ENCODE assay signal across 10 cellular contexts in the genomic region with DNA sequence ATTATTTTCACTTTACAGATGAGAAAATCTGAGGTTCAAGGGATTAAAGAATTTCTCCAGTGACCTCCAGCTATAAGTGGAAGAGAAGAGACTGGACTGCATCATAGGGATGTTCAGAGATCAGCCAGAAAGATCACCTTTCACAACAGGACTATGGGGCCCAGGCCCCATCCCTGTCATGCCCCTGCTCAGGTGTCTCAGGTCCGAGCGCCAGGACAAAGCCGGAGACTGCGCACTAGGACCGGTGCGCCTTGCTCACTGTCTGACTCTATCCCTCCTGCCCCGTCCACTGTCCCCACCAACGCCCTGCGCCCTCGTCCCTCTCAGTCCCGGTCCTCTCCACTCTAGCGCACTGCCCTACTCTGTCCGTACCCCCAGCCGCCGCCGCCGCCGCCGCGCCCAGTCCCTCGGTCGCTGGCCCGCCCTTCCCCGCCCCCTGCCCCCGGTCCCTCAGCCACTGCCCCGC. TPM values are rescaled to one million over a fixed set of nuclear protein-coding genes. Genes with fewer than 3 reads are reported as not detected.
DNase-seq lines count a peak whose midpoint lies in the region; ATAC-seq, FAIRE-seq and TF ChIP-seq lines count a peak whose summit lies in the region.
"Had no signal": no experiment of that assay in that cellular context is flagged by ENCODE, and none has a peak within 500 bp of the region (broad histone marks: within the 10 kb centered on the region; RNA-seq: fewer than 3 reads in every experiment).

No MANE protein-coding gene starts in this region.

- peaks cover 19 to 22% of the 10 kb centered on the region in 2 donors for H3K27me3 Mint-ChIP-seq in effector memory CD8-positive, alpha-beta T cell

- H3K9me3 ChIP-seq in osteoblast (ENCODE audit: low read depth, low read length), result no peaks in the 10 kb centered on the region

- peak overlapping the region; percentile 63 to 78 for H3K4me3 Mint-ChIP-seq in effector memory CD8-positive, alpha-beta T cell

- no peak overlapping the region for H3K27ac Mint-ChIP-seq in effector memory CD8-positive, alpha-beta T cell

- peaks cover 0 to 2% of the 10 kb centered on the region in 2 donors for H3K9me3 Mint-ChIP-seq in effector memory CD8-positive, alpha-beta T cell

- no peak for TF ChIP-seq POLR2A in H54 (IDR thresholded peaks at IDR 0.05; ENCODE audit: low read depth, low read length)

- H3K27ac ChIP-seq in osteoblast (ENCODE audit: low read depth, low read length), result no peak overlapping the region
- H3K27ac ChIP-seq: epithelial cell of prostate had no signal

- H3K4me2 ChIP-seq in osteoblast (ENCODE audit: insufficient read depth, low read length), result peak overlapping the region; percentile 45

- peaks cover 35% of the 10 kb centered on the region for H3K27me3 ChIP-seq in osteoblast (ENCODE audit: insufficient read depth, low read length)

- FAIRE-seq in GM19239 (lab: Jason Lieb, UNC), result no peak
- FAIRE-seq in H54 (lab: Jason Lieb, UNC), result no peak

- H3K79me2 ChIP-seq in osteoblast (ENCODE audit: insufficient read depth, low read length), result no peaks in the 10 kb centered on the region

- H4K20me1 ChIP-seq in osteoblast (ENCODE audit: insufficient read depth, low read length), result no peaks in the 10 kb centered on the region

- peaks cover 8% of the 10 kb centered on the region for H3K4me1 ChIP-seq in osteoblast (ENCODE audit: insufficient read depth, low read length)

- H3K36me3 ChIP-seq in osteoblast (ENCODE audit: insufficient read depth, low read length), result no peaks in the 10 kb centered on the region

- ATAC-seq in effector memory CD8-positive, alpha-beta T cell (replicated peaks), result no peak
- ATAC-seq in GM19035 (IDR thresholded peaks at IDR 0.05; ENCODE audit: unreplicated experiment), result no peak

- no peak for TF ChIP-seq CTCF in osteoblast (IDR thresholded peaks at IDR 0.05; ENCODE audit: extremely low read depth, low read depth, low read length)

- H3K4me1 Mint-ChIP-seq in effector memory CD8-positive, alpha-beta T cell (ENCODE audit: low read depth in 2 of 2), result peaks cover 6 to 12% of the 10 kb centered on the region in 2 donors

- DNase-seq in DMS114 treated with DMSO at 0.1 percent for 48 hours (lab: John Stamatoyannopoulos, UW; ENCODE audit: unreplicated experiment) (peak; percentile 49), NCI-H2196 (lab: John Stamatoyannopoulos, UW; ENCODE audit: unreplicated experiment) (peak; percentile 63), osteoblast (ENCODE audit: insufficient read length, low spot score, missing footprints) (no peak), GM19239 (ENCODE audit: insufficient read length, low spot score) (no peak), H54 (ENCODE audit: insufficient read length, low spot score) (no peak), NCI-H446 treated with DMSO at 0.1 percent for 48 hours (lab: John Stamatoyannopoulos, UW) (no peak)
- no peak for DNase-seq in effector memory CD8-positive, alpha-beta T cell

- H3K36me3 Mint-ChIP-seq in effector memory CD8-positive, alpha-beta T cell (ENCODE audit: insufficient read depth), result peaks cover 3% of the 10 kb centered on the region

- H3K4me3 ChIP-seq in osteoblast (ENCODE audit: insufficient read depth, low read length), result peak overlapping the region; percentile 62

- H2AFZ ChIP-seq in osteoblast (ENCODE audit: low read length), result peak overlapping the region; percentile 59

RNA-seq across cellular contexts. Expression of a gene that starts 0.5 kb away (rescaled TPM):
- not detected in 2 replicates for total RNA-seq in osteoblast
- total RNA-seq: ureter had no signal

RNA-seq across cellular contexts. Expression of a gene that starts 22.0 kb away (rescaled TPM):
- under 0.01 TPM in 1 of 2 replicates, not detected in the other for total RNA-seq in osteoblast

RNA-seq across cellular contexts. Expression of a gene that starts 40.5 kb away (rescaled TPM):
- not detected in 2 replicates for total RNA-seq in osteoblast

RNA-seq across cellular contexts. Expression of a gene that starts 40.8 kb away (rescaled TPM):
- total RNA-seq in osteoblast, result 9.4 and 10.0 TPM in 2 replicates

Comparison
In these comparisons a context has a peak if more than half of its experiments do, and no peak if none do; other contexts are left out.
1. DNase-seq: peak in DMS114 treated with DMSO at 0.1 percent for 48 hours (single experiment) and NCI-H2196 (single experiment); none in effector memory CD8-positive, alpha-beta T cell (0 of 3), osteoblast (single experiment), GM19239 (single experiment), H54 (single experiment) and NCI-H446 treated with DMSO at 0.1 percent for 48 hours (single experiment).